In genomic region chr19:18192673-18193387, GRCh38 we compare ENCODE assay signal across 8 cellular contexts. TPM values are rescaled to one million over a fixed set of nuclear protein-coding genes. Genes with fewer than 3 reads are reported as not detected.
A peak's percentile ranks its signal among the peaks of the same experiment; 100 is the strongest.
DNase-seq lines count a peak whose midpoint lies in the region; ATAC-seq and TF ChIP-seq lines count a peak whose summit lies in the region.

Gene MPV17L2, plus strand, starts transcription at chr19:18193218. Its CDS starts 64 bp downstream, at chr19:18193282.

- peak; percentile 100 for DNase-seq in AG09319 (ENCODE audit: extremely low read depth, low read depth)
- DNase-seq in NCI-H460 (ENCODE audit: extremely low read depth, low read depth): peak; percentile 99
- peak; percentile 97 for DNase-seq in activated CD4-positive, alpha-beta T cell treated with anti-CD3 and anti-CD28 coated beads for 1 hour
- peak; percentile 99 for DNase-seq in cerebellum (ENCODE audit: low spot score)
- peak; percentile 100 for DNase-seq in islet precursor cell
- DNase-seq in stimulated activated CD4-positive, alpha-beta T cell treated with anti-CD3 and anti-CD28 coated beads, Interleukin-12 subunit alpha, Interleukin-12 subunit beta, amount 100 ng/mL, for 48 hours (ENCODE audit: low read depth in 2 of 3, low spot score in 1 of 3): peak; percentile 94 to 97 (median 97)

- TF ChIP-seq CTCF in AG09319 (IDR thresholded peaks at IDR 0.05; ENCODE audit: low read depth, low read length): no peak

- peak; percentile 85 for ATAC-seq in GM19035 (IDR thresholded peaks at IDR 0.05; ENCODE audit: unreplicated experiment)
- ATAC-seq in HG03378 (IDR thresholded peaks at IDR 0.05; ENCODE audit: unreplicated experiment): peak; percentile 78

RNA-seq across cellular contexts. Expression of gene MPV17L2, which starts in this region (rescaled TPM):
- 7.6 and 8.1 TPM in 2 replicates for total RNA-seq in NCI-H460 (2014; rRNA removed; shearing (Covaris generic))
- polyA plus RNA-seq in NCI-H460 (2014; cell fraction: nucleus; rRNA removed): 9.6 and 17.3 TPM in 2 replicates
- total RNA-seq in cerebellum: 2.5 TPM

Comparison
In these comparisons a context has a peak if more than half of its experiments do, and no peak if none do; other contexts are left out.
1. Peak in every context shown above with its lines: DNase-seq and ATAC-seq.